In genomic region chr7:3882782-3883181, GRCh38 we compare ENCODE assay signal across 26 cellular contexts.
"Had no signal": no experiment of that assay in that cellular context is flagged by ENCODE, and none has a peak within 500 bp of the region (broad histone marks: within the 10 kb centered on the region; RNA-seq: fewer than 3 reads in every experiment).

No MANE protein-coding gene starts in this region.

- FAIRE-seq: endometrium, keratinocyte had no signal

- H3K4me3 ChIP-seq: colonic mucosa, esophagus squamous epithelium, gastrocnemius medialis, heart right ventricle, left lung, lower lobe of right lung, mucosa of descending colon had no signal

- H3K27me3 ChIP-seq: colonic mucosa, esophagus squamous epithelium, gastrocnemius medialis, left lung had no signal

- H3K9me3 ChIP-seq: colonic mucosa, esophagus squamous epithelium, gastrocnemius medialis, heart right ventricle, left lung, lower lobe of right lung, mucosa of descending colon had no signal

- H3K36me3 ChIP-seq: colonic mucosa, esophagus squamous epithelium, gastrocnemius medialis, heart right ventricle, left lung, lower lobe of right lung had no signal

- DNase-seq: colonic mucosa; cortex of kidney; effector CD8-positive, alpha-beta T cell; effector memory CD8-positive, alpha-beta T cell; endodermal cell; erythroblast; esophagus squamous epithelium; foreskin fibroblast; foreskin melanocyte; gastrocnemius medialis; glutamatergic neuron; head of caudate nucleus; heart right ventricle; hippocampal formation; immature natural killer cell; left cardiac atrium; left lung; left ventricle myocardium superior; lower lobe of right lung; mesenchymal stem cell; mucosa of descending colon; naive B cell had no signal

- H3K4me1 ChIP-seq: colonic mucosa, esophagus squamous epithelium, gastrocnemius medialis, heart right ventricle, lower lobe of right lung had no signal

- ATAC-seq: effector memory CD8-positive, alpha-beta T cell; esophagus mucosa; gastrocnemius medialis; heart right ventricle; left cardiac atrium; left lung; left ventricle myocardium superior; lower lobe of right lung; mucosa of descending colon had no signal

- H3K27ac ChIP-seq: colonic mucosa, epithelial cell of prostate, esophagus squamous epithelium, gastrocnemius medialis, heart right ventricle, left lung, lower lobe of right lung had no signal
